ENCODE assay signal across 23 cellular contexts in genomic region chr18:35000457-35000856, GRCh38.
"Had no signal": no experiment of that assay in that cellular context is flagged by ENCODE, and none has a peak within 500 bp of the region (broad histone marks: within the 10 kb centered on the region; RNA-seq: fewer than 3 reads in every experiment).

No MANE protein-coding gene starts in this region.

- H3K36me3 ChIP-seq: breast epithelium, esophagus squamous epithelium, left lung, lower lobe of right lung, pancreas, right lobe of liver, uterus had no signal

- H3K4me1 Mint-ChIP-seq: activated CD4-positive, alpha-beta T cell treated with anti-CD3 and anti-CD28 coated beads for 36 hours; activated naive CD4-positive, alpha-beta T cell treated with anti-CD3 and anti-CD28 coated beads, Interleukin-2, amount 10 ng/mL, durations not matched to agents 7 days and 5 days; central memory CD8-positive, alpha-beta T cell had no signal

- H3K27ac ChIP-seq: breast epithelium, epithelial cell of prostate, esophagus squamous epithelium, left lung, lower lobe of right lung, pancreas, right lobe of liver, uterus had no signal

- H3K27me3 Mint-ChIP-seq: activated CD4-positive, alpha-beta T cell treated with anti-CD3 and anti-CD28 coated beads for 36 hours; activated naive CD4-positive, alpha-beta T cell treated with anti-CD3 and anti-CD28 coated beads, Interleukin-2, amount 10 ng/mL, durations not matched to agents 7 days and 5 days; central memory CD8-positive, alpha-beta T cell had no signal

- H3K4me1 ChIP-seq: breast epithelium, esophagus squamous epithelium, left lung, lower lobe of right lung, uterus had no signal

- H3K27me3 ChIP-seq: breast epithelium, left lung, pancreas, right lobe of liver, uterus had no signal

- H3K36me3 Mint-ChIP-seq: activated naive CD4-positive, alpha-beta T cell treated with anti-CD3 and anti-CD28 coated beads, Interleukin-2, amount 10 ng/mL, durations not matched to agents 7 days and 5 days; type B pancreatic cell had no signal

- H3K4me3 Mint-ChIP-seq: activated CD4-positive, alpha-beta T cell treated with anti-CD3 and anti-CD28 coated beads for 36 hours; activated CD8-positive, alpha-beta T cell treated with anti-CD3 and anti-CD28 coated beads, Interleukin-2, amount 10 ng/mL, durations not matched to agents 7 days and 5 days; activated naive CD4-positive, alpha-beta T cell treated with anti-CD3 and anti-CD28 coated beads, Interleukin-2, amount 10 ng/mL, durations not matched to agents 7 days and 5 days; activated T-cell treated with anti-CD3 and anti-CD28 coated beads, Interleukin-2, amount 50 U/mL, for 24 hours; central memory CD8-positive, alpha-beta T cell; nephron progenitor cell had no signal

- DNase-seq: activated CD4-positive, alpha-beta T cell treated with anti-CD3 and anti-CD28 coated beads for 36 hours; activated CD4-positive, CD25-positive, alpha-beta regulatory T cell; activated CD8-positive, alpha-beta T cell treated with anti-CD3 and anti-CD28 coated beads, Interleukin-2, amount 10 ng/mL, durations not matched to agents 7 days and 5 days; activated gamma-delta T cell; activated naive CD4-positive, alpha-beta T cell treated with anti-CD3 and anti-CD28 coated beads, Interleukin-2, amount 10 ng/mL, durations not matched to agents 7 days and 5 days; activated T-cell treated with anti-CD3 and anti-CD28 coated beads, Interleukin-2, amount 50 U/mL, for 24 hours; amniotic stem cell; dermis blood vessel endothelial cell; effector CD8-positive, alpha-beta T cell; esophagus squamous epithelium; foreskin melanocyte; left lung; lower lobe of right lung; pancreas; right lobe of liver; stimulated activated CD4-positive, alpha-beta T cell treated with anti-CD3 and anti-CD28 coated beads, Interleukin-2, amount 100 ng/mL, for 48 hours; stimulated activated naive CD4-positive, alpha-beta T cell treated with Interleukin-2 at 50 U/mL for 16 hours; uterus had no signal

- H3K27ac Mint-ChIP-seq: activated CD4-positive, alpha-beta T cell treated with anti-CD3 and anti-CD28 coated beads for 36 hours; activated CD8-positive, alpha-beta T cell treated with anti-CD3 and anti-CD28 coated beads, Interleukin-2, amount 10 ng/mL, durations not matched to agents 7 days and 5 days; activated naive CD4-positive, alpha-beta T cell treated with anti-CD3 and anti-CD28 coated beads, Interleukin-2, amount 10 ng/mL, durations not matched to agents 7 days and 5 days; activated T-cell treated with anti-CD3 and anti-CD28 coated beads, Interleukin-2, amount 50 U/mL, for 24 hours; type B pancreatic cell had no signal

- ATAC-seq: activated CD4-positive, alpha-beta T cell treated with anti-CD3 and anti-CD28 coated beads for 36 hours; activated CD8-positive, alpha-beta T cell treated with anti-CD3 and anti-CD28 coated beads, Interleukin-2, amount 10 ng/mL, durations not matched to agents 7 days and 5 days; left lung; lower lobe of right lung; pancreas; right lobe of liver had no signal

- H3K4me3 ChIP-seq: breast epithelium, esophagus squamous epithelium, left lung, lower lobe of right lung, pancreas, right lobe of liver, uterus had no signal

- H3K9me3 Mint-ChIP-seq: activated naive CD4-positive, alpha-beta T cell treated with anti-CD3 and anti-CD28 coated beads, Interleukin-2, amount 10 ng/mL, durations not matched to agents 7 days and 5 days; activated T-cell treated with anti-CD3 and anti-CD28 coated beads, Interleukin-2, amount 50 U/mL, for 24 hours; central memory CD8-positive, alpha-beta T cell; type B pancreatic cell had no signal
